ENCODE assay signal across 8 cellular contexts in genomic region chr10:99429521-99430095, GRCh38. TPM values are rescaled to one million over a fixed set of nuclear protein-coding genes. Genes with fewer than 3 reads are reported as not detected.
DNase-seq lines count a peak whose midpoint lies in the region; ATAC-seq lines count a peak whose summit lies in the region.

No MANE protein-coding gene starts in this region.

- POLR2A ChIA-PET in activated CD4-positive, alpha-beta memory T cell treated with anti-CD3 and anti-CD28 coated beads for 36 hours (lab: Charles Lee) = interaction anchor here (1.9 to 2.8 kb wide), 3 partner anchors 187 to 302 kb away, joined by 7 to 24 read pairs (median 8); partner anchors contain the start of genes COX15, CUTC and SLC25A28

- H3K4me3 Mint-ChIP-seq in activated CD4-positive, alpha-beta memory T cell treated with anti-CD3 and anti-CD28 coated beads for 36 hours = peak overlapping the region; percentile 99
- peak overlapping the region; percentile 95 for H3K4me3 Mint-ChIP-seq in stimulated activated memory B cell treated with anti-CD40 and anti-IgM and Interleukin-4, amounts not matched to agents 10 μg/mL and 1 μg/mL and 100 μg/mL, for 72 hours

- DNase-seq in NCI-H748 (lab: John Stamatoyannopoulos, UW; ENCODE audit: unreplicated experiment) (peak; percentile 2), NCI-H748 treated with DMSO at 0.1 percent for 48 hours (lab: John Stamatoyannopoulos, UW) (no peak), DMS114 treated with DMSO at 0.1 percent for 48 hours (lab: John Stamatoyannopoulos, UW; ENCODE audit: unreplicated experiment) (no peak), NOMO-1 treated with DMSO at 0.1 percent for 48 hours (lab: John Stamatoyannopoulos, UW; ENCODE audit: unreplicated experiment) (no peak)
- no peak for DNase-seq in activated CD4-positive, alpha-beta memory T cell treated with anti-CD3 and anti-CD28 coated beads for 36 hours

- peak overlapping the region; percentile 90 for H3K27ac Mint-ChIP-seq in activated CD4-positive, alpha-beta memory T cell treated with anti-CD3 and anti-CD28 coated beads for 36 hours
- peak overlapping the region; percentile 82 for H3K27ac Mint-ChIP-seq in stimulated activated memory B cell treated with anti-CD40 and anti-IgM and Interleukin-4, amounts not matched to agents 10 μg/mL and 1 μg/mL and 100 μg/mL, for 72 hours

- no peak for ATAC-seq in stimulated activated memory B cell treated with anti-CD40 and anti-IgM and Interleukin-4, amounts not matched to agents 10 μg/mL and 1 μg/mL and 100 μg/mL, for 72 hours
- ATAC-seq in HG03521 (IDR thresholded peaks at IDR 0.05; ENCODE audit: unreplicated experiment) = no peak

- CTCF ChIA-PET in activated CD4-positive, alpha-beta memory T cell treated with anti-CD3 and anti-CD28 coated beads for 36 hours (lab: Charles Lee) = interaction anchor here (0.8 to 2.4 kb wide), 5 partner anchors 37 to 189 kb away, joined by 3 to 18 read pairs (median 3); no protein-coding TSS in a partner anchor

- H3K9me3 Mint-ChIP-seq in activated CD4-positive, alpha-beta memory T cell treated with anti-CD3 and anti-CD28 coated beads for 36 hours = no peaks in the 10 kb centered on the region
- H3K9me3 Mint-ChIP-seq in stimulated activated memory B cell treated with anti-CD40 and anti-IgM and Interleukin-4, amounts not matched to agents 10 μg/mL and 1 μg/mL and 100 μg/mL, for 72 hours = no peaks in the 10 kb centered on the region

- peak overlapping the region; percentile 98 for H3K4me3 ChIP-seq in iPS-11a (ENCODE audit: low read depth, low read length)

- intact Hi-C loops in activated CD4-positive, alpha-beta memory T cell treated with anti-CD3 and anti-CD28 coated beads for 36 hours (cut with micrococcal nuclease) = loop anchor here (1.0 to 5.0 kb wide), 9 partner anchors 37 to 1295 kb away; partner anchors contain the start of genes COX15, CUTC, ENTPD7 and R3HCC1L

- peaks cover 12% of the 10 kb centered on the region for H3K36me3 Mint-ChIP-seq in activated CD4-positive, alpha-beta memory T cell treated with anti-CD3 and anti-CD28 coated beads for 36 hours
- H3K36me3 Mint-ChIP-seq in stimulated activated memory B cell treated with anti-CD40 and anti-IgM and Interleukin-4, amounts not matched to agents 10 μg/mL and 1 μg/mL and 100 μg/mL, for 72 hours = peaks cover 12% of the 10 kb centered on the region

- no peaks in the 10 kb centered on the region for H3K27me3 Mint-ChIP-seq in activated CD4-positive, alpha-beta memory T cell treated with anti-CD3 and anti-CD28 coated beads for 36 hours
- no peaks in the 10 kb centered on the region for H3K27me3 Mint-ChIP-seq in stimulated activated memory B cell treated with anti-CD40 and anti-IgM and Interleukin-4, amounts not matched to agents 10 μg/mL and 1 μg/mL and 100 μg/mL, for 72 hours

- peaks cover 31% of the 10 kb centered on the region for H3K4me1 Mint-ChIP-seq in activated CD4-positive, alpha-beta memory T cell treated with anti-CD3 and anti-CD28 coated beads for 36 hours (ENCODE audit: low read depth)
- peaks cover 32% of the 10 kb centered on the region for H3K4me1 Mint-ChIP-seq in stimulated activated memory B cell treated with anti-CD40 and anti-IgM and Interleukin-4, amounts not matched to agents 10 μg/mL and 1 μg/mL and 100 μg/mL, for 72 hours

RNA-seq across cellular contexts. Expression of gene GOT1, which starts 0.8 kb away (rescaled TPM):
- 10 to 100 TPM; 51.6 to 54.9 TPM for total RNA-seq in activated CD4-positive, alpha-beta memory T cell treated with anti-CD3 and anti-CD28 coated beads for 36 hours
